ENCODE assay signal across 1 cellular context in genomic region chr1:40265919-40266318, GRCh38.
TF ChIP-seq lines count a peak whose summit lies in the region.

No MANE protein-coding gene starts in this region.

TF ChIP-seq in GM12878, 131 proteins besides CTCF, POLR2A, EP300 and RAD21:
- TF ChIP-seq HDGF (IDR thresholded peaks at IDR 0.05) (no peak), ATF7 (IDR thresholded peaks at IDR 0.05; ENCODE audit: low read depth) (peak; percentile 33; the same call in 1 of the 2 replicates)
